In genomic region chr2:213285404-213285803, GRCh38 we compare ENCODE assay signal across 8 cellular contexts. TPM values are rescaled to one million over a fixed set of nuclear protein-coding genes. Genes with fewer than 3 reads are reported as not detected.
DNase-seq lines count a peak whose midpoint lies in the region; ATAC-seq and TF ChIP-seq lines count a peak whose summit lies in the region.

No MANE protein-coding gene starts in this region.

- H3K27ac ChIP-seq in tibial nerve: no peak overlapping the region

- ATAC-seq in stimulated activated naive CD8-positive, alpha-beta T cell treated with anti-CD3 and anti-CD28 coated beads, Interleukin-15, amount 100 ng/mL, for 72 hours: no peak

- TF ChIP-seq EP300 in tibial nerve (IDR thresholded peaks at IDR 0.05): no peak

- peak overlapping the region; percentile 9 for H3K4me3 Mint-ChIP-seq in activated CD4-positive, alpha-beta memory T cell treated with anti-CD3 and anti-CD28 coated beads for 36 hours
- no peak overlapping the region for H3K4me3 Mint-ChIP-seq in activated CD4-positive, alpha-beta memory T cell treated with anti-CD3 and anti-CD28 coated beads, Interleukin-2, amount 10 ng/mL, durations not matched to agents 7 days and 5 days
- peak overlapping the region; percentile 91 for H3K4me3 Mint-ChIP-seq in glutamatergic neuron (ENCODE audit: unreplicated experiment)
- H3K4me3 Mint-ChIP-seq in stimulated activated naive CD8-positive, alpha-beta T cell treated with anti-CD3 and anti-CD28 coated beads, Interleukin-15, amount 100 ng/mL, for 72 hours: peak overlapping the region; percentile 39 to 96

- H3K36me3 Mint-ChIP-seq in activated CD4-positive, alpha-beta memory T cell treated with anti-CD3 and anti-CD28 coated beads for 36 hours: no peaks in the 10 kb centered on the region
- peaks cover 2% of the 10 kb centered on the region for H3K36me3 Mint-ChIP-seq in activated CD4-positive, alpha-beta memory T cell treated with anti-CD3 and anti-CD28 coated beads, Interleukin-2, amount 10 ng/mL, durations not matched to agents 7 days and 5 days (ENCODE audit: low read depth)
- no peaks in the 10 kb centered on the region for H3K36me3 Mint-ChIP-seq in glutamatergic neuron (ENCODE audit: unreplicated experiment)

- H3K4me1 ChIP-seq in tibial nerve: peaks cover 0 to 38% (median 2%) of the 10 kb centered on the region in 4 donors

- H3K36me3 ChIP-seq in tibial nerve: peaks cover 0 to 4% (median 0%) of the 10 kb centered on the region in 3 donors

- POLR2A ChIA-PET in activated CD4-positive, alpha-beta memory T cell treated with anti-CD3 and anti-CD28 coated beads for 36 hours (lab: Charles Lee): no interaction called here
- POLR2A ChIA-PET in activated CD4-positive, alpha-beta memory T cell treated with anti-CD3 and anti-CD28 coated beads, Interleukin-2, amount 10 ng/mL, durations not matched to agents 7 days and 5 days (lab: Charles Lee): no interaction called here

- H3K27me3 ChIP-seq in tibial nerve: no peaks in the 10 kb centered on the region

- TF ChIP-seq POLR2A in tibial nerve (IDR thresholded peaks at IDR 0.05): no peak

- no peaks in the 10 kb centered on the region for H3K27me3 Mint-ChIP-seq in activated CD4-positive, alpha-beta memory T cell treated with anti-CD3 and anti-CD28 coated beads for 36 hours
- no peaks in the 10 kb centered on the region for H3K27me3 Mint-ChIP-seq in activated CD4-positive, alpha-beta memory T cell treated with anti-CD3 and anti-CD28 coated beads, Interleukin-2, amount 10 ng/mL, durations not matched to agents 7 days and 5 days
- H3K27me3 Mint-ChIP-seq in glutamatergic neuron (ENCODE audit: unreplicated experiment): no peaks in the 10 kb centered on the region
- no peaks in the 10 kb centered on the region for H3K27me3 Mint-ChIP-seq in stimulated activated naive CD8-positive, alpha-beta T cell treated with anti-CD3 and anti-CD28 coated beads, Interleukin-15, amount 100 ng/mL, for 72 hours

- H3K4me1 Mint-ChIP-seq in activated CD4-positive, alpha-beta memory T cell treated with anti-CD3 and anti-CD28 coated beads for 36 hours (ENCODE audit: low read depth): peaks cover 28% of the 10 kb centered on the region
- H3K4me1 Mint-ChIP-seq in activated CD4-positive, alpha-beta memory T cell treated with anti-CD3 and anti-CD28 coated beads, Interleukin-2, amount 10 ng/mL, durations not matched to agents 7 days and 5 days: peaks cover 27% of the 10 kb centered on the region
- peaks cover 2% of the 10 kb centered on the region for H3K4me1 Mint-ChIP-seq in glutamatergic neuron (ENCODE audit: low read depth, unreplicated experiment)
- H3K4me1 Mint-ChIP-seq in stimulated activated naive CD8-positive, alpha-beta T cell treated with anti-CD3 and anti-CD28 coated beads, Interleukin-15, amount 100 ng/mL, for 72 hours: peaks cover 38% of the 10 kb centered on the region

- WGBS in tibial nerve, 2 donors: 79 to 84% methylated on average over 5 of the region's 5 CpGs

- no peaks in the 10 kb centered on the region for H3K9me3 Mint-ChIP-seq in activated CD4-positive, alpha-beta memory T cell treated with anti-CD3 and anti-CD28 coated beads for 36 hours
- no peaks in the 10 kb centered on the region for H3K9me3 Mint-ChIP-seq in activated CD4-positive, alpha-beta memory T cell treated with anti-CD3 and anti-CD28 coated beads, Interleukin-2, amount 10 ng/mL, durations not matched to agents 7 days and 5 days
- H3K9me3 Mint-ChIP-seq in glutamatergic neuron (ENCODE audit: unreplicated experiment): no peaks in the 10 kb centered on the region
- H3K9me3 Mint-ChIP-seq in stimulated activated naive CD8-positive, alpha-beta T cell treated with anti-CD3 and anti-CD28 coated beads, Interleukin-15, amount 100 ng/mL, for 72 hours: no peaks in the 10 kb centered on the region

- no peaks in the 10 kb centered on the region for H3K9me3 ChIP-seq in tibial nerve

- TF ChIP-seq CTCF in WI38 (IDR thresholded peaks at IDR 0.05; ENCODE audit: low read depth, low read length): no peak
- TF ChIP-seq CTCF in glutamatergic neuron (IDR thresholded peaks at IDR 0.05; ENCODE audit: partially characterized antibody, unreplicated experiment): no peak
- TF ChIP-seq CTCF in tibial nerve (IDR thresholded peaks at IDR 0.05): no peak

- no peak overlapping the region for H3K27ac Mint-ChIP-seq in activated CD4-positive, alpha-beta memory T cell treated with anti-CD3 and anti-CD28 coated beads for 36 hours
- H3K27ac Mint-ChIP-seq in activated CD4-positive, alpha-beta memory T cell treated with anti-CD3 and anti-CD28 coated beads, Interleukin-2, amount 10 ng/mL, durations not matched to agents 7 days and 5 days: no peak overlapping the region
- no peak overlapping the region for H3K27ac Mint-ChIP-seq in glutamatergic neuron (ENCODE audit: unreplicated experiment)
- H3K27ac Mint-ChIP-seq in stimulated activated naive CD8-positive, alpha-beta T cell treated with anti-CD3 and anti-CD28 coated beads, Interleukin-15, amount 100 ng/mL, for 72 hours: no peak overlapping the region

- H3K4me3 ChIP-seq in WI38 (ENCODE audit: low read depth, low read length) (peak overlapping the region; percentile 85), tibial nerve (peak overlapping the region in 1 of 4 donors; percentile 61)

- DNase-seq in activated CD4-positive, alpha-beta memory T cell treated with anti-CD3 and anti-CD28 coated beads for 36 hours: no peak
- DNase-seq in activated CD4-positive, alpha-beta memory T cell treated with anti-CD3 and anti-CD28 coated beads, Interleukin-2, amount 10 ng/mL, durations not matched to agents 7 days and 5 days: no peak
- DNase-seq in glutamatergic neuron: no peak
- DNase-seq in stimulated activated naive CD8-positive, alpha-beta T cell treated with anti-CD3 and anti-CD28 coated beads, Interleukin-15, amount 100 ng/mL, for 72 hours: no peak
- no peak for DNase-seq in central memory CD4-positive, alpha-beta T cell
- no peak for DNase-seq in tibial nerve (ENCODE audit: low spot score in 2 of 2)
- no peak for DNase-seq in DMS79 treated with DMSO at 0.1 percent for 48 hours (lab: John Stamatoyannopoulos, UW)

- intact Hi-C loops in activated CD4-positive, alpha-beta memory T cell treated with anti-CD3 and anti-CD28 coated beads for 36 hours (cut with micrococcal nuclease): no loop called here

- CTCF ChIA-PET in activated CD4-positive, alpha-beta memory T cell treated with anti-CD3 and anti-CD28 coated beads for 36 hours (lab: Charles Lee): interaction anchor here (1.2 kb wide), 1 partner anchor 38 kb away, joined by 3 read pairs; no protein-coding TSS in a partner anchor
- CTCF ChIA-PET in activated CD4-positive, alpha-beta memory T cell treated with anti-CD3 and anti-CD28 coated beads, Interleukin-2, amount 10 ng/mL, durations not matched to agents 7 days and 5 days (lab: Charles Lee): no interaction called here

RNA-seq across cellular contexts. Expression of gene SPAG16, which starts 1.1 kb away (rescaled TPM):
- 10 to 100 TPM in 1 of 2 experiments, 1 to 10 TPM in 1; 9.1 to 10.4 TPM for total RNA-seq in activated CD4-positive, alpha-beta memory T cell treated with anti-CD3 and anti-CD28 coated beads for 36 hours
- total RNA-seq in activated CD4-positive, alpha-beta memory T cell treated with anti-CD3 and anti-CD28 coated beads, Interleukin-2, amount 10 ng/mL, durations not matched to agents 7 days and 5 days: 1 to 10 TPM; 8.4 to 8.5 TPM
- total RNA-seq in glutamatergic neuron (ENCODE audit: unreplicated experiment) (18.1 TPM), tibial nerve (10 to 100 TPM; 25.5 to 42.7 (median 27.8) TPM)
